1 cellular context compared by ENCODE assay signal in genomic region chr19:50202962-50203280, GRCh38.
TF ChIP-seq lines count a peak whose summit lies in the region.

No MANE protein-coding gene starts in this region.

TF ChIP-seq in H1, 55 proteins besides CTCF, POLR2A, EP300 and RAD21:
- no peak for TF ChIP-seq BACH1 (IDR thresholded peaks at IDR 0.05; ENCODE audit: low read length)
